In genomic region chr13:110398564-110399507, GRCh38 we compare ENCODE assay signal across 15 cellular contexts.
DNase-seq lines count a peak whose midpoint lies in the region; ATAC-seq and TF ChIP-seq lines count a peak whose summit lies in the region.
"Had no signal": no experiment of that assay in that cellular context is flagged by ENCODE, and none has a peak within 500 bp of the region (broad histone marks: within the 10 kb centered on the region; RNA-seq: fewer than 3 reads in every experiment).

No MANE protein-coding gene starts in this region.

- WGBS in mesendoderm (ENCODE audit: extremely low coverage, insufficient coverage, low lambda C conversion rate): no CpG with 5 or more reads among the region's 7 CpGs

- H2AK5ac ChIP-seq in mesendoderm (ENCODE audit: low read length): no peak overlapping the region

- H2AFZ ChIP-seq in PC-3 (ENCODE audit: low read length): no peak overlapping the region

- H3K4me1 Mint-ChIP-seq in chondrocyte (ENCODE audit: low read depth): peaks cover 97% of the 10 kb centered on the region
- no peaks in the 10 kb centered on the region for H3K4me1 Mint-ChIP-seq in activated T-cell treated with anti-CD3 and anti-CD28 coated beads, Interleukin-2, amount 50 U/mL, for 4 hours (ENCODE audit: low read depth)
- H3K4me1 Mint-ChIP-seq: WTC11 had no signal

- H3K4me2 ChIP-seq in PC-3 (ENCODE audit: low read length) (no peak overlapping the region), mesendoderm (ENCODE audit: low read length) (no peak overlapping the region)

- H4K5ac ChIP-seq in mesendoderm (ENCODE audit: low read length): no peak overlapping the region

- H3K27me3 ChIP-seq in PC-3 (ENCODE audit: low read length): no peaks in the 10 kb centered on the region
- no peaks in the 10 kb centered on the region for H3K27me3 ChIP-seq in mesendoderm (ENCODE audit: insufficient read depth, low read length, poor library complexity)
- no peaks in the 10 kb centered on the region for H3K27me3 ChIP-seq in tibial artery
- H3K27me3 ChIP-seq: body of pancreas had no signal

- H4K8ac ChIP-seq in mesendoderm (ENCODE audit: low read depth, low read length): no peak overlapping the region

- H3K4me1 ChIP-seq in PC-3 (ENCODE audit: insufficient read depth, low read length) (peaks cover 35% of the 10 kb centered on the region), mesendoderm (ENCODE audit: control insufficient read depth, low read depth, low read length) (no peaks in the 10 kb centered on the region), tibial artery (peaks cover 0 to 94% (median 65%) of the 10 kb centered on the region in 4 donors)

- peak overlapping the region; percentile 100 for H3K27ac ChIP-seq in PC-3 (ENCODE audit: low read length)
- no peak overlapping the region for H3K27ac ChIP-seq in mesendoderm (ENCODE audit: low read depth, low read length)
- H3K27ac ChIP-seq in tibial artery: peak overlapping the region; percentile 87 to 88

- no peak overlapping the region for H3K23ac ChIP-seq in mesendoderm (ENCODE audit: low read length)

- no peak overlapping the region for H2BK15ac ChIP-seq in mesendoderm (replicated peaks; ENCODE audit: low read depth)

- peaks cover 9% of the 10 kb centered on the region for H3F3A ChIP-seq in PC-3 (ENCODE audit: low read length, unreplicated experiment)

- H3K4me3 ChIP-seq in PC-3 (ENCODE audit: low read length): no peak overlapping the region
- H3K4me3 ChIP-seq in mesendoderm (ENCODE audit: low read length): no peak overlapping the region
- H3K4me3 ChIP-seq in tibial artery: no peak overlapping the region
- H3K4me3 ChIP-seq: body of pancreas had no signal

- H3K79me1 ChIP-seq in mesendoderm (ENCODE audit: low read length): no peaks in the 10 kb centered on the region

- POLR2A ChIA-PET in PC-3 (lab: Charles Lee; ENCODE audit: unreplicated experiment): no interaction called here

- no peaks in the 10 kb centered on the region for H3K9me3 Mint-ChIP-seq in chondrocyte (ENCODE audit: low read depth)
- no peaks in the 10 kb centered on the region for H3K9me3 Mint-ChIP-seq in activated T-cell treated with anti-CD3 and anti-CD28 coated beads, Interleukin-2, amount 50 U/mL, for 4 hours
- H3K9me3 Mint-ChIP-seq: WTC11 had no signal

- H3K9me3 ChIP-seq in PC-3 (ENCODE audit: low read length) (no peaks in the 10 kb centered on the region), tibial artery (no peaks in the 10 kb centered on the region)
- H3K9me3 ChIP-seq: body of pancreas had no signal

- peak overlapping the region; percentile 98 for H3K27ac Mint-ChIP-seq in chondrocyte (ENCODE audit: unreplicated experiment)
- H3K27ac Mint-ChIP-seq: WTC11 had no signal

- peak overlapping the region; percentile 26 for H3K4me3 Mint-ChIP-seq in chondrocyte (ENCODE audit: unreplicated experiment)
- H3K4me3 Mint-ChIP-seq in activated T-cell treated with anti-CD3 and anti-CD28 coated beads, Interleukin-2, amount 50 U/mL, for 4 hours: no peak overlapping the region
- H3K4me3 Mint-ChIP-seq: WTC11 had no signal

- H3K9me2 ChIP-seq in PC-3 (replicated peaks; ENCODE audit: low read length): no peaks in the 10 kb centered on the region

- no peak overlapping the region for H3K4ac ChIP-seq in mesendoderm (ENCODE audit: low read depth, low read length)

- no peak overlapping the region for H2BK120ac ChIP-seq in mesendoderm (ENCODE audit: low read depth, low read length)

- no peaks in the 10 kb centered on the region for H4K20me1 ChIP-seq in PC-3 (ENCODE audit: low read length)

- DNase-seq in PC-3 (no peak), chondrocyte (ENCODE audit: low spot score) (no peak), mesendoderm (peak; percentile 67), tibial artery (no peak), NCI-H2171 (lab: John Stamatoyannopoulos, UW) (no peak), NCI-H774 (lab: John Stamatoyannopoulos, UW) (no peak)
- DNase-seq in activated T-cell treated with anti-CD3 and anti-CD28 coated beads, Interleukin-2, amount 50 U/mL, for 4 hours: no peak
- DNase-seq: activated CD8-positive, alpha-beta memory T cell treated with anti-CD3 and anti-CD28 coated beads, Interleukin-2, amount 50 U/mL, for 48 hours; body of pancreas; COR-L47; kidney glomerular epithelial cell; NCI-H1105 treated with DMSO at 0.1 percent for 48 hours; NCI-H526; stimulated activated CD4-positive, alpha-beta T cell treated with anti-CD3 and anti-CD28 coated beads, Interleukin-4, amount 100 ng/mL, for 4 hours had no signal

- CTCF ChIA-PET in PC-3 (lab: Charles Lee): interaction anchor here (0.7 kb wide), 1 partner anchor 75 kb away, joined by 3 read pairs; no protein-coding TSS in a partner anchor

- H3K36me3 ChIP-seq in PC-3 (ENCODE audit: low read depth, low read length) (no peaks in the 10 kb centered on the region), mesendoderm (ENCODE audit: control insufficient read depth, insufficient read depth, low read length) (no peaks in the 10 kb centered on the region), tibial artery (peaks cover 0 to 1% (median 0%) of the 10 kb centered on the region in 3 donors)

- no peaks in the 10 kb centered on the region for H3K27me3 Mint-ChIP-seq in chondrocyte (ENCODE audit: low read depth)
- peaks cover 50% of the 10 kb centered on the region for H3K27me3 Mint-ChIP-seq in activated T-cell treated with anti-CD3 and anti-CD28 coated beads, Interleukin-2, amount 50 U/mL, for 4 hours (ENCODE audit: low read depth)

- H3K36me3 Mint-ChIP-seq in chondrocyte (ENCODE audit: low read depth): peaks cover 23% of the 10 kb centered on the region
- H3K36me3 Mint-ChIP-seq in activated T-cell treated with anti-CD3 and anti-CD28 coated beads, Interleukin-2, amount 50 U/mL, for 4 hours (ENCODE audit: insufficient read depth): no peaks in the 10 kb centered on the region
- H3K36me3 Mint-ChIP-seq: WTC11 had no signal

- no peak overlapping the region for H2BK5ac ChIP-seq in mesendoderm (ENCODE audit: low read length)

- peak overlapping the region; percentile 93 for H3K9ac ChIP-seq in PC-3 (ENCODE audit: low read length)
- H3K9ac ChIP-seq in mesendoderm (ENCODE audit: low read length): no peak overlapping the region

- no peak for ATAC-seq in PC-3
- ATAC-seq in activated T-cell treated with anti-CD3 and anti-CD28 coated beads, Interleukin-2, amount 50 U/mL, for 4 hours: no peak
- ATAC-seq: body of pancreas, WTC11 had no signal

- H3K18ac ChIP-seq in mesendoderm (ENCODE audit: low read length): no peak overlapping the region

- no peak overlapping the region for H3K56ac ChIP-seq in mesendoderm (ENCODE audit: low read length)

- intact Hi-C loops in PC-3 (cut with micrococcal nuclease) (no loop called here), tibial artery (cut with DNase I; ENCODE audit: low total_unique reads) (no loop called here)

- TF ChIP-seq CTCF in PC-3 (conservative IDR thresholded peaks at IDR 0.05; ENCODE audit: low read depth, low read length): no peak
- no peak for TF ChIP-seq CTCF in chondrocyte (IDR thresholded peaks at IDR 0.05)
- no peak for TF ChIP-seq CTCF in tibial artery (IDR thresholded peaks at IDR 0.05)

- no peaks in the 10 kb centered on the region for H3K79me2 ChIP-seq in PC-3 (ENCODE audit: low read length)
- no peaks in the 10 kb centered on the region for H3K79me2 ChIP-seq in mesendoderm (ENCODE audit: control insufficient read depth, insufficient read depth, low read length)

- no TSS peak for BruUV-seq in PC-3 (replicated peaks; lab: Mats Ljungman, UMichigan)
